Comparison of ENCODE assay signal across 3 cellular contexts in the genomic region with DNA sequence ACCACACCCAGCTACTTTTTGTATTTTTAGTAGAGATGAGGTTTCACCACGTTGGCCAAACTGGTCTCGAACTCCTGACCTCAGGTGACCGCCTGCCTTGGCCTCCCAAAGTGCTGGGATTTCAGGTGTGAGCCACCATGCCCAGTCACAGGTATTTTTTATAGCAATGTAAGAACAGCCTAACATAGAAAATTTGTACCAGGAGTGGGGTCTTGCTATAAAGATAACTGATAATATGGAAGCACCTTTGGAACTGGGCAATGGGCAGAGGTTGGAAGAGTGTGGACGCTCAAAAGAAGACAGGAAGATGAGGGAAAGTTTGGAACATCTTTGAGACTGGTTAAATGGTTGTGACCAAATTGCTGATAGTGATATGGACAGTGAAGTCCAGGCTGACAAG.
TF ChIP-seq lines count a peak whose summit lies in the region.

No MANE protein-coding gene starts in this region.

TF ChIP-seq in HEK293, 187 proteins besides CTCF, POLR2A, EP300 and RAD21:
- TF ChIP-seq ZNF707 (tag by site-specific recombination; IDR thresholded peaks at IDR 0.05) = peak; percentile 55; the same call in 1 of the 2 replicates
- no peak for TF ChIP-seq ZNF629 (tag by site-specific recombination; IDR thresholded peaks at IDR 0.05)

TF ChIP-seq in IMR-90, 13 proteins besides CTCF, POLR2A, EP300 and RAD21:
- TF ChIP-seq MXI1 (IDR thresholded peaks at IDR 0.05; ENCODE audit: borderline replicate concordance, low read depth, low read length) (no peak), FOS (IDR thresholded peaks at IDR 0.05; ENCODE audit: low read depth, low read length) (no peak), NFE2L2 (IDR thresholded peaks at IDR 0.05; ENCODE audit: low read depth, low read length) (no peak), MAZ (IDR thresholded peaks at IDR 0.05; ENCODE audit: borderline replicate concordance, low read depth, low read length) (no peak), RCOR1 (IDR thresholded peaks at IDR 0.05; ENCODE audit: insufficient replicate concordance, low read length) (no peak)
- TF ChIP-seq, protein P1, sequence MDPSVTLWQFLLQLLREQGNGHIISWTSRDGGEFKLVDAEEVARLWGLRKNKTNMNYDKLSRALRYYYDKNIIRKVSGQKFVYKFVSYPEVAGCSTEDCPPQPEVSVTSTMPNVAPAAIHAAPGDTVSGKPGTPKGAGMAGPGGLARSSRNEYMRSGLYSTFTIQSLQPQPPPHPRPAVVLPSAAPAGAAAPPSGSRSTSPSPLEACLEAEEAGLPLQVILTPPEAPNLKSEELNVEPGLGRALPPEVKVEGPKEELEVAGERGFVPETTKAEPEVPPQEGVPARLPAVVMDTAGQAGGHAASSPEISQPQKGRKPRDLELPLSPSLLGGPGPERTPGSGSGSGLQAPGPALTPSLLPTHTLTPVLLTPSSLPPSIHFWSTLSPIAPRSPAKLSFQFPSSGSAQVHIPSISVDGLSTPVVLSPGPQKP (IDR thresholded peaks at IDR 0.05; ENCODE audit: borderline replicate concordance, low read depth, low read length) = no peak

TF ChIP-seq in K562, 482 proteins besides CTCF, POLR2A, EP300 and RAD21:
- TF ChIP-seq SREBF2 (CRISPR knock-in tag; IDR thresholded peaks at IDR 0.05) = no peak
- 0 out of 2 replicates have a peak, but pooled peaks have one; percentile 69 for TF ChIP-seq ZNF707 (CRISPR knock-in tag; conservative IDR thresholded peaks at IDR 0.05)
- TF ChIP-seq, protein P2, sequence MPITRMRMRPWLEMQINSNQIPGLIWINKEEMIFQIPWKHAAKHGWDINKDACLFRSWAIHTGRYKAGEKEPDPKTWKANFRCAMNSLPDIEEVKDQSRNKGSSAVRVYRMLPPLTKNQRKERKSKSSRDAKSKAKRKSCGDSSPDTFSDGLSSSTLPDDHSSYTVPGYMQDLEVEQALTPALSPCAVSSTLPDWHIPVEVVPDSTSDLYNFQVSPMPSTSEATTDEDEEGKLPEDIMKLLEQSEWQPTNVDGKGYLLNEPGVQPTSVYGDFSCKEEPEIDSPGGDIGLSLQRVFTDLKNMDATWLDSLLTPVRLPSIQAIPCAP (CRISPR knock-in tag; IDR thresholded peaks at IDR 0.05; ENCODE audit: borderline replicate concordance) = no peak
- TF ChIP-seq ZNF165 (CRISPR knock-in tag; IDR thresholded peaks at IDR 0.05; ENCODE audit: borderline replicate concordance) = no peak
